In the genomic region with DNA sequence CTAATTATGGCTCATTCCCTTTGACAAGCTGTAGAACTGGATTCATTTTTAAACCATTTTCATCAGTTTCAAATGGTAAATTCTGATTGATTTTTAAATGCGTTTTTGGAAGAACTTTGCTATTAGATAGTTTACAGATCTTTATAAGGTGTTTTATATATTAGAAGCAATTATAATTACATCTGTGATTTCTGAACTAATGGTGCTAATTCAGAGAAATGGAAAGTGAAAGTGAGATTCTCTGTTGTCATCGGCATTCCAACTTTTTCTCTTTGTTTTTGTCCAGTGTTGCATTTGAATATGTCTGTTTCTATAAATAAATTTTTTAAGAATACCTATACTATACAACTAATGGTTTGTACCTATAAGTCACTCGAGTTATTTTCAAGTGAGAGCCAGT, we compare ENCODE assay signal across 11 cellular contexts.
DNase-seq lines count a peak whose midpoint lies in the region; ATAC-seq and TF ChIP-seq lines count a peak whose summit lies in the region.
"Had no signal": no experiment of that assay in that cellular context is flagged by ENCODE, and none has a peak within 500 bp of the region (broad histone marks: within the 10 kb centered on the region; RNA-seq: fewer than 3 reads in every experiment).

No MANE protein-coding gene starts in this region.

- WGBS in suprapubic skin, result 21% methylated on average over 3 of the region's 3 CpGs

- peak overlapping the region; percentile 98 for H3K27ac Mint-ChIP-seq in activated T-cell treated with anti-CD3 and anti-CD28 coated beads, Interleukin-2, amount 50 U/mL, for 72 hours
- peak overlapping the region; percentile 84 for H3K27ac Mint-ChIP-seq in activated naive CD8-positive, alpha-beta T cell treated with anti-CD3 and anti-CD28 coated beads, Interleukin-2, amount 10 ng/mL, durations not matched to agents 7 days and 5 days

- H3K4me1 ChIP-seq in lower lobe of right lung (peaks cover 9% of the 10 kb centered on the region), suprapubic skin (peaks cover 5% of the 10 kb centered on the region)

- no peak for DNase-seq in activated T-cell treated with anti-CD3 and anti-CD28 coated beads, Interleukin-2, amount 50 U/mL, for 72 hours
- no peak for DNase-seq in activated T-cell treated with anti-CD3 and anti-CD28 coated beads, Interleukin-2, amount 50 U/mL, for 1 hour
- no peak for DNase-seq in activated naive CD8-positive, alpha-beta T cell treated with anti-CD3 and anti-CD28 coated beads, Interleukin-2, amount 10 ng/mL, durations not matched to agents 7 days and 5 days
- DNase-seq in lower lobe of right lung (no peak), suprapubic skin (ENCODE audit: low spot score in 2 of 2) (no peak), GOT3 (lab: John Stamatoyannopoulos, UW) (no peak), iPS-NIHi11 (ENCODE audit: low spot score) (no peak), DMS153 (lab: John Stamatoyannopoulos, UW) (no peak)
- DNase-seq: NCI-H187 treated with DMSO at 0.1 percent for 48 hours; stimulated activated CD8-positive, alpha-beta memory T cell treated with anti-CD3 and anti-CD28 coated beads, Interleukin-4, amount 100 ng/mL, for 48 hours had no signal

- TF ChIP-seq EP300 in suprapubic skin (IDR thresholded peaks at IDR 0.05), result no peak

- TF ChIP-seq CTCF in lower lobe of right lung (IDR thresholded peaks at IDR 0.05) (no peak), suprapubic skin (IDR thresholded peaks at IDR 0.05) (no peak)

- H3K9me3 ChIP-seq in lower lobe of right lung (no peaks in the 10 kb centered on the region), suprapubic skin (no peaks in the 10 kb centered on the region)

- intact Hi-C loops in lower lobe of right lung (cut with DNase I), result no loop called here

- H3K4me3 Mint-ChIP-seq in activated T-cell treated with anti-CD3 and anti-CD28 coated beads, Interleukin-2, amount 50 U/mL, for 72 hours, result peak overlapping the region; percentile 76 to 90
- H3K4me3 Mint-ChIP-seq in activated naive CD8-positive, alpha-beta T cell treated with anti-CD3 and anti-CD28 coated beads, Interleukin-2, amount 10 ng/mL, durations not matched to agents 7 days and 5 days, result peak overlapping the region; percentile 61

- H3K27me3 Mint-ChIP-seq in activated T-cell treated with anti-CD3 and anti-CD28 coated beads, Interleukin-2, amount 50 U/mL, for 72 hours (ENCODE audit: low read depth), result no peaks in the 10 kb centered on the region
- no peaks in the 10 kb centered on the region for H3K27me3 Mint-ChIP-seq in activated naive CD8-positive, alpha-beta T cell treated with anti-CD3 and anti-CD28 coated beads, Interleukin-2, amount 10 ng/mL, durations not matched to agents 7 days and 5 days

- peaks cover 0 to 7% of the 10 kb centered on the region in 2 donors for H3K36me3 Mint-ChIP-seq in activated T-cell treated with anti-CD3 and anti-CD28 coated beads, Interleukin-2, amount 50 U/mL, for 72 hours (ENCODE audit: insufficient read depth in 2 of 2)
- peaks cover 26% of the 10 kb centered on the region for H3K36me3 Mint-ChIP-seq in activated naive CD8-positive, alpha-beta T cell treated with anti-CD3 and anti-CD28 coated beads, Interleukin-2, amount 10 ng/mL, durations not matched to agents 7 days and 5 days

- H3K36me3 ChIP-seq in lower lobe of right lung (no peaks in the 10 kb centered on the region), suprapubic skin (peaks cover 5% of the 10 kb centered on the region)

- H3K27ac ChIP-seq in lower lobe of right lung (peak overlapping the region; percentile 61), suprapubic skin (no peak overlapping the region)
- H3K27ac ChIP-seq: C4-2B had no signal

- POLR2A ChIA-PET in activated naive CD8-positive, alpha-beta T cell treated with anti-CD3 and anti-CD28 coated beads, Interleukin-2, amount 10 ng/mL, durations not matched to agents 7 days and 5 days (lab: Charles Lee), result interaction anchor here (0.9 to 1.7 kb wide), 3 partner anchors 10 to 63 kb away, joined by 3 to 4 read pairs (median 4); partner anchors contain the start of gene PXYLP1

- H3K9me3 Mint-ChIP-seq in activated T-cell treated with anti-CD3 and anti-CD28 coated beads, Interleukin-2, amount 50 U/mL, for 72 hours, result no peaks in the 10 kb centered on the region
- peaks cover 2% of the 10 kb centered on the region for H3K9me3 Mint-ChIP-seq in activated naive CD8-positive, alpha-beta T cell treated with anti-CD3 and anti-CD28 coated beads, Interleukin-2, amount 10 ng/mL, durations not matched to agents 7 days and 5 days

- ATAC-seq in activated T-cell treated with anti-CD3 and anti-CD28 coated beads, Interleukin-2, amount 50 U/mL, for 72 hours (replicated peaks in 1 of 2), result no peak
- ATAC-seq in activated naive CD8-positive, alpha-beta T cell treated with anti-CD3 and anti-CD28 coated beads, Interleukin-2, amount 10 ng/mL, durations not matched to agents 7 days and 5 days (ENCODE audit: low read depth), result no peak
- no peak for ATAC-seq in lower lobe of right lung

- peaks cover 16% of the 10 kb centered on the region for H3K4me1 Mint-ChIP-seq in activated T-cell treated with anti-CD3 and anti-CD28 coated beads, Interleukin-2, amount 50 U/mL, for 72 hours (ENCODE audit: low read depth)
- peaks cover 14% of the 10 kb centered on the region for H3K4me1 Mint-ChIP-seq in activated naive CD8-positive, alpha-beta T cell treated with anti-CD3 and anti-CD28 coated beads, Interleukin-2, amount 10 ng/mL, durations not matched to agents 7 days and 5 days

- no peak for TF ChIP-seq POLR2A in suprapubic skin (IDR thresholded peaks at IDR 0.05)

- H3K4me3 ChIP-seq in lower lobe of right lung (peak overlapping the region; percentile 48), suprapubic skin (peak overlapping the region; percentile 30)

- no peaks in the 10 kb centered on the region for H3K27me3 ChIP-seq in lower lobe of right lung (ENCODE audit: low read depth)
- no peaks in the 10 kb centered on the region for H3K27me3 ChIP-seq in suprapubic skin
